21 cellular contexts compared by ENCODE assay signal in genomic region chr10:7886056-7886455, GRCh38.
"Had no signal": no experiment of that assay in that cellular context is flagged by ENCODE, and none has a peak within 500 bp of the region (broad histone marks: within the 10 kb centered on the region; RNA-seq: fewer than 3 reads in every experiment).

No MANE protein-coding gene starts in this region.

- H3K4me3 ChIP-seq: cardiac muscle cell, spleen, thoracic aorta had no signal

- H3K36me3 ChIP-seq: cardiac muscle cell, spleen, thoracic aorta had no signal

- ATAC-seq: activated T-helper 17 cell treated with anti-CD3 and anti-CD28 coated beads, Interleukin-2, amount 50 U/mL, for 72 hours; left ventricle myocardium superior; natural killer cell treated with Interleukin-12 subunit alpha and Interleukin-12 subunit beta and Interleukin-15 and Interleukin-18, amount 100 ng/mL, for 72 hours; T-cell had no signal

- H3K27me3 ChIP-seq: cardiac muscle cell, spleen had no signal

- DNase-seq: activated CD4-positive, alpha-beta T cell treated with anti-CD3 and anti-CD28 coated beads for 1 hour; activated CD4-positive, alpha-beta T cell treated with anti-CD3 and anti-CD28 coated beads, Interleukin-2, amount 50 U/mL, for 1 hour; activated CD8-positive, alpha-beta memory T cell treated with anti-CD3 and anti-CD28 coated beads for 24 hours; activated CD8-positive, alpha-beta memory T cell treated with anti-CD3 and anti-CD28 coated beads, Interleukin-2, amount 50 U/mL, for 4 hours; activated naive CD8-positive, alpha-beta T cell treated with anti-CD3 and anti-CD28 coated beads for 36 hours; activated T-cell treated with anti-CD3 and anti-CD28 coated beads, Interleukin-2, amount 50 U/mL, for 24 hours; foreskin melanocyte; immature natural killer cell; kidney glomerular epithelial cell; left ventricle myocardium superior; midbrain; retina; spleen; stimulated activated CD4-positive, alpha-beta T cell treated with anti-CD3 and anti-CD28 coated beads, Interleukin-4, amount 100 ng/mL, for 24 hours; stimulated activated naive CD4-positive, alpha-beta T cell treated with Interleukin-2 at 50 U/mL for 16 hours; T-cell; T-helper 9 cell had no signal
